8 cellular contexts compared by ENCODE assay signal in the genomic region with DNA sequence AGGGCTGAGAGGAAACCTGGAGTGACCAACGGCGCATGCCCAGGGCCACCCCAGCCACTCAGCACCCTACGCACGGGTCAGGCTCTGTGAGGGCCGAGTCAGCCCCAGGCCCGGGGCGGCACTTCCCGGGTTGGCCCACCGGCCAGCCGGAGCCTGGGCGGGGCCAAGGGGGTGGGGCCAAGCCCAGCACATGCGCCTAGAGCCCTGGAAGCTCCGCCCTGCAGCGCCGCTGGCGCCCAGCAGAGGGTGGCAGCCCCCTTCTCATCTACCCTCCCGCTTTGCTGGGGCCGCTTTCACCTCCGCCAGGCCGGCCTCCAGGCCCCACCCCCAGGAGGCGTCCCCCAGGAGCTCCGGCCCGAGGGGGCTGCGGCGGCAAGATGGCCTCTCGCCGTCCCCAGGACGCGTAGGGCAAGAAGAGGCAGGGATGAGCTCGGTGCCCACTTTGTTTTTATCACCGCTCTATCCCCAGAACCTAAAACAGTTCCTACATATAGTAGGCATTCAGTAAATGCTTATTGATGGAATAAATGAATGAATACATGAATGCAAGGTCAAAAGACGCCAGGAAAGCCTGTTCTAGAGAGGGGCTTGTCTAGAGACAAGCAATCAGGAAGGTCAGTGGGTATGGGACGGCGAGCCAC. TPM values are rescaled to one million over a fixed set of nuclear protein-coding genes. Genes with fewer than 3 reads are reported as not detected.
DNase-seq lines count a peak whose midpoint lies in the region; ATAC-seq and TF ChIP-seq lines count a peak whose summit lies in the region.

No MANE protein-coding gene starts in this region.

- peak overlapping the region; percentile 58 for H3K4me2 ChIP-seq in parathyroid adenoma (ENCODE audit: low read length)

- peak; percentile 96 for ATAC-seq in Right ventricle myocardium superior (ENCODE audit: poor library complexity)

- H3K4me1 ChIP-seq in parathyroid adenoma: peaks cover 11% of the 10 kb centered on the region
- H3K4me1 ChIP-seq in tibial artery: peaks cover 0 to 28% (median 12%) of the 10 kb centered on the region in 4 donors

- no peaks in the 10 kb centered on the region for H3K9me3 Mint-ChIP-seq in HFFc6
- H3K9me3 Mint-ChIP-seq in activated naive CD8-positive, alpha-beta T cell treated with anti-CD3 and anti-CD28 coated beads for 36 hours: no peaks in the 10 kb centered on the region

- H3K27me3 ChIP-seq in parathyroid adenoma (ENCODE audit: control insufficient read depth, insufficient read depth, low read length) (no peaks in the 10 kb centered on the region), tibial artery (no peaks in the 10 kb centered on the region)

- peak overlapping the region; percentile 69 for H3K27ac ChIP-seq in parathyroid adenoma
- peak overlapping the region; percentile 69 to 84 for H3K27ac ChIP-seq in tibial artery

- peak; percentile 95 for TF ChIP-seq CTCF in GM10266 (IDR thresholded peaks at IDR 0.05; ENCODE audit: control insufficient read depth, insufficient read depth, low read depth, missing control alignments)
- peak; percentile 92 for TF ChIP-seq CTCF in HFFc6 (IDR thresholded peaks at IDR 0.05)
- TF ChIP-seq CTCF in NB4 (IDR thresholded peaks at IDR 0.05; ENCODE audit: low read depth, low read length): peak; percentile 95
- TF ChIP-seq CTCF in parathyroid adenoma (IDR thresholded peaks at IDR 0.05): peak; percentile 96
- peak; percentile 98 for TF ChIP-seq CTCF in tibial artery (IDR thresholded peaks at IDR 0.05)

- H3K4me1 Mint-ChIP-seq in HFFc6 (ENCODE audit: low read depth): peaks cover 90% of the 10 kb centered on the region
- H3K4me1 Mint-ChIP-seq in activated naive CD8-positive, alpha-beta T cell treated with anti-CD3 and anti-CD28 coated beads for 36 hours: peaks cover 43% of the 10 kb centered on the region

- intact Hi-C loops in Right ventricle myocardium superior (cut with DNase I) (loop anchor here (2.0 to 5.0 kb wide), 3 partner anchors 33 to 143 kb away; a partner anchor contains a TSS), tibial artery (cut with DNase I; ENCODE audit: low total_unique reads) (loop anchor here (2.0 kb wide), 2 partner anchors 68 to 144 kb away; no protein-coding TSS in a partner anchor)

- no peak overlapping the region for H3K9ac ChIP-seq in parathyroid adenoma

- H3K9me3 ChIP-seq in parathyroid adenoma (ENCODE audit: control insufficient read depth, low read length) (no peaks in the 10 kb centered on the region), tibial artery (no peaks in the 10 kb centered on the region)

- TF ChIP-seq POLR2A in NB4 (IDR thresholded peaks at IDR 0.05; ENCODE audit: extremely low read depth, insufficient read length): peak; percentile 18

- peak overlapping the region; percentile 78 for H3K4me3 Mint-ChIP-seq in HFFc6
- peak overlapping the region; percentile 80 for H3K4me3 Mint-ChIP-seq in activated naive CD8-positive, alpha-beta T cell treated with anti-CD3 and anti-CD28 coated beads for 36 hours

- H3K36me3 ChIP-seq in parathyroid adenoma (ENCODE audit: control insufficient read depth, insufficient read depth, low read length) (no peaks in the 10 kb centered on the region), tibial artery (no peaks in the 10 kb centered on the region)

- H3K27ac Mint-ChIP-seq in HFFc6: peak overlapping the region; percentile 87
- peak overlapping the region; percentile 82 for H3K27ac Mint-ChIP-seq in activated naive CD8-positive, alpha-beta T cell treated with anti-CD3 and anti-CD28 coated beads for 36 hours

- H2AFZ ChIP-seq in parathyroid adenoma: peak overlapping the region; percentile 89

- H3K27me3 Mint-ChIP-seq in HFFc6 (ENCODE audit: insufficient read depth): no peaks in the 10 kb centered on the region; the same call in 1 of the 2 replicates
- H3K27me3 Mint-ChIP-seq in activated naive CD8-positive, alpha-beta T cell treated with anti-CD3 and anti-CD28 coated beads for 36 hours: no peaks in the 10 kb centered on the region

- DNase-seq in GM10266 (ENCODE audit: extremely low spot score): peak; percentile 92
- DNase-seq in HFFc6: peak; percentile 78
- peak; percentile 96 for DNase-seq in NB4 (ENCODE audit: low read depth)
- peak; percentile 82 for DNase-seq in SKM-1 (lab: John Stamatoyannopoulos, UW; ENCODE audit: unreplicated experiment)
- peak; percentile 95 for DNase-seq in activated naive CD8-positive, alpha-beta T cell treated with anti-CD3 and anti-CD28 coated beads for 36 hours
- DNase-seq in Right ventricle myocardium superior: peak; percentile 97
- peak; percentile 93 to 97 for DNase-seq in tibial artery

- H3K36me3 Mint-ChIP-seq in HFFc6 (ENCODE audit: low read depth): no peaks in the 10 kb centered on the region
- no peaks in the 10 kb centered on the region for H3K36me3 Mint-ChIP-seq in activated naive CD8-positive, alpha-beta T cell treated with anti-CD3 and anti-CD28 coated beads for 36 hours

- H3K4me3 ChIP-seq in NB4 (ENCODE audit: low read depth, low read length) (peak overlapping the region; percentile 58), parathyroid adenoma (ENCODE audit: low read depth, low read length) (peak overlapping the region; percentile 41), tibial artery (peak overlapping the region; percentile 50 to 62)

- peaks cover 16% of the 10 kb centered on the region for H3K79me2 ChIP-seq in parathyroid adenoma

RNA-seq across cellular contexts. Expression of a gene that starts 31.3 kb away (rescaled TPM):
- total RNA-seq in HFFc6 (2021; fragmentation: NEBNext Ultra II Directional; extraction: Animal tissue kit (Norgen Biotek cat#: 25700)): 10 to 100 TPM; 39.2 to 57.7 (median 42.9) TPM
- total RNA-seq in activated naive CD8-positive, alpha-beta T cell treated with anti-CD3 and anti-CD28 coated beads for 36 hours: 10 to 100 TPM; 23.6 to 24.2 TPM
- total RNA-seq in Right ventricle myocardium superior: 393 TPM

Comparison
In these comparisons a context has a peak if more than half of its experiments do, and no peak if none do; other contexts are left out.
1. Peak in every context shown above with its lines: DNase-seq, ATAC-seq, H3K4me3 ChIP-seq and H3K27ac ChIP-seq.